ENCODE assay signal across 14 cellular contexts in genomic region chr2:15306706-15307105, GRCh38.
"Had no signal": no experiment of that assay in that cellular context is flagged by ENCODE, and none has a peak within 500 bp of the region (broad histone marks: within the 10 kb centered on the region; RNA-seq: fewer than 3 reads in every experiment).

No MANE protein-coding gene starts in this region.

- DNase-seq: effector memory CD8-positive, alpha-beta T cell; glutamatergic neuron; islet precursor cell; mammary epithelial cell; naive thymus-derived CD8-positive, alpha-beta T cell; stimulated activated CD4-positive, alpha-beta T cell treated with anti-CD3 and anti-CD28 coated beads, Interleukin-2, amount 100 ng/mL, for 24 hours; stimulated activated naive CD4-positive, alpha-beta T cell; stomach; trophoblast cell had no signal

- H3K27me3 ChIP-seq: esophagus muscularis mucosa, gastroesophageal sphincter, stomach had no signal

- H3K4me3 ChIP-seq: esophagus muscularis mucosa, gastroesophageal sphincter, skin epidermis, stomach had no signal

- H3K27ac ChIP-seq: epithelial cell of prostate, esophagus muscularis mucosa, gastroesophageal sphincter, skin epidermis, stomach had no signal

- ATAC-seq: effector memory CD8-positive, alpha-beta T cell; gastroesophageal sphincter; naive thymus-derived CD8-positive, alpha-beta T cell; sciatic nerve had no signal

- H3K9me3 ChIP-seq: esophagus muscularis mucosa, gastroesophageal sphincter, stomach had no signal

- H3K4me1 ChIP-seq: esophagus muscularis mucosa, gastroesophageal sphincter, stomach had no signal
